In the genomic region with DNA sequence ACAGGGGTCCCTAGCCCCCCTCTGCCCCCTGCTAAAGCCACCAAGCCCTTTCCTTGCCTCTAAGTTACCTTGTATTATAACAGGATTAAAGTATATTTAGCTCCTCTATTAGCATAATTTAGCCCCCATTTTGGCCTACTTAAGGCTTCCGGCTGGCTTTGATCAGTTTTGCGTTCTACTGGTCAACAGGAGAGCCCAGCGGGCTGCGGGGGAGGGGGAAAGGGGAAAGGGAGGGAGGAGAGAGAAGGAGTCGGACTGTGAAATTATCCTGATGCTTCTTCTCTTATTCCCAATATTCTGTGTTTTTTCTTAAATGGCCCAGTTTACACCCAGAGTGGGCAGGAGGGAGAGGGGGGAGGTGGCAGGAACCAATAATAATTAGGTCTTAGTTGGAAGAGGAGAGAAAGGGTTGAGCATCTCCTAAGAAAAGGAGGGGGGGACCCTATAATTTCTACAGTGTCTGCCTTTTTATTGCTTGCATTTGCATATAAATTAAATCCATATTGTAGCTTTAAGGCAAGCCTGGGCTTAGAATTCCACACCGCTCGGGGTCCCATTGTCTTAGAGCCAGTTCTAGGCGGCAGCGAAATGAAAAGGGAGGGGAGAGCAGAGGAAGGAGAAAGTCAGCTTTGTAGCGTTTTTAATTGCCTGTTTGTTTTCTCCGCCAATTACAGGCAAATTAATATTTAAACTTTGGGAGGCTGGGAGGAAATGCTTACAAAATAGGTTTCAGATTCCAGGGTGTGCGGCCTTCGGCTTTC, we compare ENCODE assay signal across 13 cellular contexts. TPM values are rescaled to one million over a fixed set of nuclear protein-coding genes. Genes with fewer than 3 reads are reported as not detected.
A peak's percentile ranks its signal among the peaks of the same experiment; 100 is the strongest.
DNase-seq lines count a peak whose midpoint lies in the region; ATAC-seq and TF ChIP-seq lines count a peak whose summit lies in the region.
"Had no signal": no experiment of that assay in that cellular context is flagged by ENCODE, and none has a peak within 500 bp of the region (broad histone marks: within the 10 kb centered on the region; RNA-seq: fewer than 3 reads in every experiment).

No MANE protein-coding gene starts in this region.

- no peak for TF ChIP-seq CTCF in sigmoid colon (IDR thresholded peaks at IDR 0.05)

- H3K4me1 ChIP-seq in iPS-20b (ENCODE audit: insufficient read depth, low read length) (peaks cover 38% of the 10 kb centered on the region; the same call in 1 of the 2 replicates), sigmoid colon (no peaks in the 10 kb centered on the region)

- H3K9me3 Mint-ChIP-seq in activated CD4-positive, alpha-beta T cell treated with anti-CD3 and anti-CD28 coated beads for 36 hours (ENCODE audit: low read depth): no peaks in the 10 kb centered on the region

- intact Hi-C loops in activated CD4-positive, alpha-beta T cell treated with anti-CD3 and anti-CD28 coated beads for 36 hours (cut with DNase I, micrococcal nuclease): no loop called here
- intact Hi-C loops in sigmoid colon (cut with DNase I): no loop called here

- H3K27me3 Mint-ChIP-seq in activated CD4-positive, alpha-beta T cell treated with anti-CD3 and anti-CD28 coated beads for 36 hours: peaks cover 54% of the 10 kb centered on the region

- no peak for ATAC-seq in activated CD4-positive, alpha-beta T cell treated with anti-CD3 and anti-CD28 coated beads for 36 hours
- no peak for ATAC-seq in HG03469 (IDR thresholded peaks at IDR 0.05; ENCODE audit: unreplicated experiment)

- H3K4me3 Mint-ChIP-seq in activated CD4-positive, alpha-beta T cell treated with anti-CD3 and anti-CD28 coated beads for 36 hours: peak overlapping the region; percentile 15

- H3K4me3 ChIP-seq in SK-N-MC (peak overlapping the region; percentile 37; the same call in 1 of the 2 replicates), iPS-20b (ENCODE audit: low read length) (peak overlapping the region; percentile 62), sigmoid colon (peak overlapping the region in 3 of 4 donors; percentile 12 to 20 (median 18))

- H3K4me1 Mint-ChIP-seq in activated CD4-positive, alpha-beta T cell treated with anti-CD3 and anti-CD28 coated beads for 36 hours: no peaks in the 10 kb centered on the region

- POLR2A ChIA-PET in activated CD4-positive, alpha-beta T cell treated with anti-CD3 and anti-CD28 coated beads for 36 hours (lab: Charles Lee): no interaction called here

- CTCF ChIA-PET in activated CD4-positive, alpha-beta T cell treated with anti-CD3 and anti-CD28 coated beads for 36 hours (lab: Charles Lee): interaction anchor here (0.6 to 1.0 kb wide), 2 partner anchors 41 to 48 kb away, joined by 3 read pairs; no protein-coding TSS in a partner anchor

- peaks cover 31% of the 10 kb centered on the region for H3K27me3 ChIP-seq in iPS-20b (ENCODE audit: insufficient read depth, low read length)
- peaks cover 3 to 39% (median 13%) of the 10 kb centered on the region in 3 donors for H3K27me3 ChIP-seq in sigmoid colon

- H3K36me3 Mint-ChIP-seq in activated CD4-positive, alpha-beta T cell treated with anti-CD3 and anti-CD28 coated beads for 36 hours (ENCODE audit: low read depth): no peaks in the 10 kb centered on the region

- no peaks in the 10 kb centered on the region for H3K36me3 ChIP-seq in SK-N-MC (ENCODE audit: insufficient read depth, low read length)
- H3K36me3 ChIP-seq in iPS-20b (ENCODE audit: insufficient read depth, low read depth, low read length): no peaks in the 10 kb centered on the region
- H3K36me3 ChIP-seq in sigmoid colon: no peaks in the 10 kb centered on the region

- WGBS in sigmoid colon, 2 donors: 36 to 37% methylated on average over 13 of the region's 13 CpGs

- no peak for TF ChIP-seq EP300 in sigmoid colon (IDR thresholded peaks at IDR 0.05)

- H3K27ac Mint-ChIP-seq in activated CD4-positive, alpha-beta T cell treated with anti-CD3 and anti-CD28 coated beads for 36 hours: no peak overlapping the region

- DNase-seq in activated CD4-positive, alpha-beta T cell treated with anti-CD3 and anti-CD28 coated beads for 36 hours: no peak
- no peak for DNase-seq in activated CD4-positive, alpha-beta T cell treated with anti-CD3 and anti-CD28 coated beads for 4 hours
- DNase-seq in SK-N-MC (ENCODE audit: low read depth, low spot score): no peak
- no peak for DNase-seq in sigmoid colon
- no peak for DNase-seq in stimulated activated naive CD4-positive, alpha-beta T cell treated with Interleukin-2 at 50 U/mL for 16 hours (lab: John Stamatoyannopoulos, UW)
- no peak for DNase-seq in amygdala (lab: John Stamatoyannopoulos, UW)
- DNase-seq: activated CD4-positive, CD25-positive, alpha-beta regulatory T cell; DMS 273 treated with DMSO at 0.1 percent for 48 hours; MV-4-11; trophoblast cell had no signal

- peak overlapping the region; percentile 78 for H3K27ac ChIP-seq in SK-N-MC
- H3K27ac ChIP-seq in iPS-20b (ENCODE audit: low read length): no peak overlapping the region
- no peak overlapping the region for H3K27ac ChIP-seq in sigmoid colon
- H3K27ac ChIP-seq: epithelial cell of prostate had no signal

- no peak for TF ChIP-seq POLR2A in sigmoid colon (IDR thresholded peaks at IDR 0.05)

- H3K9ac ChIP-seq in SK-N-MC (ENCODE audit: insufficient read length) (peak overlapping the region; percentile 40), iPS-20b (ENCODE audit: low read depth, low read length) (peak overlapping the region; percentile 62; the same call in 1 of the 2 replicates)

- H3K9me3 ChIP-seq in SK-N-MC (ENCODE audit: low read depth, low read length): no peaks in the 10 kb centered on the region
- H3K9me3 ChIP-seq in iPS-20b (ENCODE audit: insufficient read depth, low read depth, low read length): no peaks in the 10 kb centered on the region
- H3K9me3 ChIP-seq in sigmoid colon: no peaks in the 10 kb centered on the region

RNA-seq across cellular contexts. Expression of a gene that starts 39.6 kb away (rescaled TPM):
- total RNA-seq in activated CD4-positive, alpha-beta T cell treated with anti-CD3 and anti-CD28 coated beads for 36 hours: not detected
- not detected for total RNA-seq in sigmoid colon
- polyA plus RNA-seq in sigmoid colon: not detected
